ENCODE assay signal across 17 cellular contexts in the genomic region with DNA sequence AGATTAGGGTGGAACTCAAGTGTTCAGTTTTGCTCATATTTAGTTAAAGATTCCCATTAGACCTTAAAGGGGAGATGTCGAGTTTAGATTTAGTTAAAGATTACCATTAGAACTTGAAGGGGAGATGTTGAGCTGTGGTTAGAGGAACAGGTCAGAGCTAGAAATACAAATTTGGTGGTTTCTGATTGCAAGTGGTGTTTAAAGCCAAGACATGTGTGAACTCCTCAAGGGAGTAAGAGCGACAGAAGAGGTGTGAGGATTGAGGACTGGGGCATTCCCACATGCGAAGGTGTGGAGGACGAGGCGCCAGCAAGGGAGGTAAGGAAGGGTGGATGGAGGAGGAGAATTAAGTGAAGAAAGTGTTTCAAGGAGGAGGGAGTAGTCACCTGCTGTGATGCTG.
DNase-seq lines count a peak whose midpoint lies in the region; ATAC-seq and TF ChIP-seq lines count a peak whose summit lies in the region.
"Had no signal": no experiment of that assay in that cellular context is flagged by ENCODE, and none has a peak within 500 bp of the region (broad histone marks: within the 10 kb centered on the region; RNA-seq: fewer than 3 reads in every experiment).

No MANE protein-coding gene starts in this region.

- POLR2A ChIA-PET in GM10248 (lab: Yijun Ruan, JAX), result no interaction called here

- CTCF ChIA-PET in GM10248 (lab: Yijun Ruan, JAX), result interaction anchor here (1.1 to 1.7 kb wide), 3 partner anchors 12 to 217 kb away, joined by 3 to 4 read pairs (median 3); no protein-coding TSS in a partner anchor
- CTCF ChIA-PET in activated naive CD4-positive, alpha-beta T cell treated with anti-CD3 and anti-CD28 coated beads, Interleukin-2, amount 10 ng/mL, durations not matched to agents 7 days and 5 days (lab: Charles Lee), result no interaction called here

- no peak overlapping the region for H3K4me3 Mint-ChIP-seq in stimulated activated naive CD8-positive, alpha-beta T cell treated with anti-CD3 and anti-CD28 coated beads, Interleukin-15, amount 100 ng/mL, for 72 hours
- H3K4me3 Mint-ChIP-seq in activated naive CD4-positive, alpha-beta T cell treated with anti-CD3 and anti-CD28 coated beads, Interleukin-2, amount 10 ng/mL, durations not matched to agents 7 days and 5 days, result no peak overlapping the region
- H3K4me3 Mint-ChIP-seq: T-helper 17 cell had no signal

- peak; percentile 34 for DNase-seq in GM10248 (ENCODE audit: extremely low spot score)
- peak; percentile 9 for DNase-seq in GM19238 (ENCODE audit: insufficient read length, low spot score)
- no peak for DNase-seq in stimulated activated naive CD8-positive, alpha-beta T cell treated with anti-CD3 and anti-CD28 coated beads, Interleukin-15, amount 100 ng/mL, for 72 hours
- no peak for DNase-seq in activated naive CD4-positive, alpha-beta T cell treated with anti-CD3 and anti-CD28 coated beads, Interleukin-2, amount 10 ng/mL, durations not matched to agents 7 days and 5 days
- DNase-seq in hepatic stellate cell (ENCODE audit: low spot score), result no peak
- DNase-seq: 8988T; activated CD4-positive, alpha-beta T cell treated with anti-CD3 and anti-CD28 coated beads for 4 hours; amygdala; left cardiac atrium; MM.1S; NCI-H2081; NCI-H82; spleen; T-helper 17 cell had no signal

- ATAC-seq in GM21737 (IDR thresholded peaks at IDR 0.05; ENCODE audit: unreplicated experiment) (peak; percentile 82), HG03159 (IDR thresholded peaks at IDR 0.05; ENCODE audit: unreplicated experiment) (peak; percentile 79), HG03135 (IDR thresholded peaks at IDR 0.05; ENCODE audit: unreplicated experiment) (no peak)
- ATAC-seq in stimulated activated naive CD8-positive, alpha-beta T cell treated with anti-CD3 and anti-CD28 coated beads, Interleukin-15, amount 100 ng/mL, for 72 hours, result no peak
- ATAC-seq: left cardiac atrium, T-helper 17 cell had no signal

- H3K27me3 Mint-ChIP-seq in stimulated activated naive CD8-positive, alpha-beta T cell treated with anti-CD3 and anti-CD28 coated beads, Interleukin-15, amount 100 ng/mL, for 72 hours, result peaks cover 7% of the 10 kb centered on the region
- peaks cover 28% of the 10 kb centered on the region for H3K27me3 Mint-ChIP-seq in activated naive CD4-positive, alpha-beta T cell treated with anti-CD3 and anti-CD28 coated beads, Interleukin-2, amount 10 ng/mL, durations not matched to agents 7 days and 5 days

- no peak overlapping the region for H3K27ac Mint-ChIP-seq in stimulated activated naive CD8-positive, alpha-beta T cell treated with anti-CD3 and anti-CD28 coated beads, Interleukin-15, amount 100 ng/mL, for 72 hours
- no peak overlapping the region for H3K27ac Mint-ChIP-seq in activated naive CD4-positive, alpha-beta T cell treated with anti-CD3 and anti-CD28 coated beads, Interleukin-2, amount 10 ng/mL, durations not matched to agents 7 days and 5 days
- H3K27ac Mint-ChIP-seq: T-helper 17 cell had no signal

- TF ChIP-seq CTCF in GM10248 (IDR thresholded peaks at IDR 0.05; ENCODE audit: control extremely low read depth, extremely low read depth, low read depth, missing control alignments), result no peak

- H3K36me3 Mint-ChIP-seq in activated naive CD4-positive, alpha-beta T cell treated with anti-CD3 and anti-CD28 coated beads, Interleukin-2, amount 10 ng/mL, durations not matched to agents 7 days and 5 days, result no peaks in the 10 kb centered on the region

- peaks cover 8 to 10% of the 10 kb centered on the region in 2 donors for H3K9me3 Mint-ChIP-seq in stimulated activated naive CD8-positive, alpha-beta T cell treated with anti-CD3 and anti-CD28 coated beads, Interleukin-15, amount 100 ng/mL, for 72 hours
- peaks cover 12% of the 10 kb centered on the region for H3K9me3 Mint-ChIP-seq in activated naive CD4-positive, alpha-beta T cell treated with anti-CD3 and anti-CD28 coated beads, Interleukin-2, amount 10 ng/mL, durations not matched to agents 7 days and 5 days

- H3K4me1 Mint-ChIP-seq in stimulated activated naive CD8-positive, alpha-beta T cell treated with anti-CD3 and anti-CD28 coated beads, Interleukin-15, amount 100 ng/mL, for 72 hours, result no peaks in the 10 kb centered on the region
- no peaks in the 10 kb centered on the region for H3K4me1 Mint-ChIP-seq in activated naive CD4-positive, alpha-beta T cell treated with anti-CD3 and anti-CD28 coated beads, Interleukin-2, amount 10 ng/mL, durations not matched to agents 7 days and 5 days
- H3K4me1 Mint-ChIP-seq: T-helper 17 cell had no signal

Comparison
In these comparisons a context has a peak if more than half of its experiments do, and no peak if none do; other contexts are left out.
1. DNase-seq: peak in GM10248 (single experiment) and GM19238 (single experiment); none in stimulated activated naive CD8-positive, alpha-beta T cell treated with anti-CD3 and anti-CD28 coated beads, Interleukin-15, amount 100 ng/mL, for 72 hours (0 of 2), activated naive CD4-positive, alpha-beta T cell treated with anti-CD3 and anti-CD28 coated beads, Interleukin-2, amount 10 ng/mL, durations not matched to agents 7 days and 5 days (single experiment) and hepatic stellate cell (single experiment).
2. ATAC-seq: peak in GM21737 (single experiment) and HG03159 (single experiment); none in stimulated activated naive CD8-positive, alpha-beta T cell treated with anti-CD3 and anti-CD28 coated beads, Interleukin-15, amount 100 ng/mL, for 72 hours (single experiment) and HG03135 (single experiment).